ENCODE assay signal across 9 cellular contexts in the genomic region with DNA sequence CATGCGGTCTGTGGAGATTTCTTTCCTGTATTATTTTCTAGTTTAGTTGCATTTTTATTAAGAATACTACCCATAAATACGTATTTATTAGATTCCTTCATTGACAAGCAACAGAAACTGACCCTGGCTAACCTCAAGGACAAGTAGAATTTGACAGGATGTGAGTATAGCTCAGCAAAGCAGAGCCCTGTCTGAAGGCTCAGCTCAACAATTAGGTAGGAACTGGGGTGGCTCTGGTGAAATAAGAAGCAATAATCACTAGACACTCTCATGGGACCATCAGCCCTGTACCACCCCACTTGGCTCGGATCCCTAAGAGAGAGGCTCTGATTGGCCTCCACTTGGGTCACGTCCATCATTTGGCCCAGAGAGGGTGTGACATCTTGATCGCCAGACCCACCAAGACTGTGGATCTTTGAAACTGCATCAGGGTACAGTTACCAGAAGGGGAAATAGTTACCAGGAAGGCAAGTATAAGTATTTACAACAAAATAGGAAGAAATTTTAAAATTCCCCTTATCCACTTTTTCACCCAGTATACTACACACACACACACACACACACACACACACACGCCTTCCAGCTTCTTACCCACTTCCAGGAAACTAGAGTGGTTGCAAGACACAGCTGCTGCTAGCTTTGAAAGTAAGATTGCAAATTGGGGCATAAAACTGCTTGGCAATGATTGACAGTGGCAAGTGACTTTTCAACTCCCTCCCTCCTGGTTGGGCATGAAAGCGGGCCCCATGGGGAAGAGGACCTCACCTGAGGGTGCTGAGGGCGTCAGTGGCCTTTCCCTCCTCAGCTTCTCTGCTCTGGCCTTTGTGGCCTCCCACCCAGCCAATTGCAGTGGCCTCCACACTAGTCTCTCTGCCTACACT. TPM values are rescaled to one million over a fixed set of nuclear protein-coding genes. Genes with fewer than 3 reads are reported as not detected.
DNase-seq lines count a peak whose midpoint lies in the region; TF ChIP-seq lines count a peak whose summit lies in the region.
"Had no signal": no experiment of that assay in that cellular context is flagged by ENCODE, and none has a peak within 500 bp of the region (broad histone marks: within the 10 kb centered on the region; RNA-seq: fewer than 3 reads in every experiment).

No MANE protein-coding gene starts in this region.

- H3K27ac ChIP-seq in esophagus muscularis mucosa (replicated peaks in 1 of 4) = peak overlapping the region; percentile 50 to 72 (median 60)
- peak overlapping the region in 7 of 8 donors; percentile 49 to 81 (median 73) for H3K27ac ChIP-seq in spleen

- H3K4me1 Mint-ChIP-seq in HFFc6 (ENCODE audit: low read depth) = peaks cover 38% of the 10 kb centered on the region
- H3K4me1 Mint-ChIP-seq in T-helper 2 cell treated with Interferon-gamma antibody and Interleukin-4, amounts not matched to agents 5 μg/mL and 100 μg/mL, for 36 hours (ENCODE audit: low read depth) = peaks cover 39% of the 10 kb centered on the region

- TF ChIP-seq POLR2A in esophagus muscularis mucosa (IDR thresholded peaks at IDR 0.05; ENCODE audit: low read depth) (no peak), spleen (IDR thresholded peaks at IDR 0.05) (no peak)

- 86% methylated on average over 8 of the region's 8 CpGs for WGBS in esophagus muscularis mucosa
- WGBS in spleen, 5 donors = 74 to 83% (median 76%) methylated on average over 8 of the region's 8 CpGs

- no peak overlapping the region for H3K4me3 Mint-ChIP-seq in HFFc6
- peak overlapping the region; percentile 78 for H3K4me3 Mint-ChIP-seq in T-helper 2 cell treated with Interferon-gamma antibody and Interleukin-4, amounts not matched to agents 5 μg/mL and 100 μg/mL, for 36 hours

- H3K36me3 ChIP-seq in esophagus muscularis mucosa (peaks cover 16 to 66% (median 48%) of the 10 kb centered on the region in 4 donors), spleen (peaks cover 0 to 53% (median 6%) of the 10 kb centered on the region in 6 donors)

- H3K4me3 ChIP-seq in esophagus muscularis mucosa = no peak overlapping the region
- no peak overlapping the region for H3K4me3 ChIP-seq in spleen

- H3K4me1 ChIP-seq in esophagus muscularis mucosa = peaks cover 4 to 35% (median 29%) of the 10 kb centered on the region in 4 donors
- H3K4me1 ChIP-seq in spleen = peaks cover 0 to 61% (median 38%) of the 10 kb centered on the region in 6 donors

- H3K27me3 ChIP-seq in esophagus muscularis mucosa (no peaks in the 10 kb centered on the region), spleen (replicated peaks in 1 of 7) (no peaks in the 10 kb centered on the region)

- H3K9me3 Mint-ChIP-seq in HFFc6 = no peaks in the 10 kb centered on the region
- H3K9me3 Mint-ChIP-seq in T-helper 2 cell treated with Interferon-gamma antibody and Interleukin-4, amounts not matched to agents 5 μg/mL and 100 μg/mL, for 36 hours = no peaks in the 10 kb centered on the region

- DNase-seq in HFFc6 (no peak), esophagus muscularis mucosa (ENCODE audit: extremely low spot score) (no peak), spleen (no peak), middle frontal gyrus (ENCODE audit: extremely low spot score, low spot score) (no peak), ecto neural progenitor cell (ENCODE audit: low spot score) (no peak), NCI-H2171 treated with DMSO at 0.1 percent for 48 hours (lab: John Stamatoyannopoulos, UW) (no peak)
- DNase-seq in T-helper 2 cell treated with Interferon-gamma antibody and Interleukin-4, amounts not matched to agents 5 μg/mL and 100 μg/mL, for 36 hours (ENCODE audit: low spot score) = no peak
- DNase-seq: DMS53, NCI-H1092 had no signal

- H3K9me3 ChIP-seq in esophagus muscularis mucosa = no peaks in the 10 kb centered on the region
- H3K9me3 ChIP-seq in spleen = no peaks in the 10 kb centered on the region

- peak overlapping the region; percentile 69; the same call in 1 of the 2 replicates for H3K27ac Mint-ChIP-seq in HFFc6
- H3K27ac Mint-ChIP-seq in T-helper 2 cell treated with Interferon-gamma antibody and Interleukin-4, amounts not matched to agents 5 μg/mL and 100 μg/mL, for 36 hours = peak overlapping the region; percentile 79

- TF ChIP-seq EP300 in esophagus muscularis mucosa (IDR thresholded peaks at IDR 0.05) = no peak

- peaks cover 4% of the 10 kb centered on the region for H3K27me3 Mint-ChIP-seq in HFFc6 (ENCODE audit: insufficient read depth)
- H3K27me3 Mint-ChIP-seq in T-helper 2 cell treated with Interferon-gamma antibody and Interleukin-4, amounts not matched to agents 5 μg/mL and 100 μg/mL, for 36 hours (ENCODE audit: low read depth) = no peaks in the 10 kb centered on the region

- intact Hi-C loops in esophagus muscularis mucosa (cut with DNase I) (no loop called here), spleen (cut with DNase I; ENCODE audit: low total_unique reads) (loop anchor here (10.0 kb wide), 1 partner anchor 153 kb away; no protein-coding TSS in a partner anchor)

- H3K36me3 Mint-ChIP-seq in HFFc6 (ENCODE audit: low read depth) = peaks cover 59% of the 10 kb centered on the region
- H3K36me3 Mint-ChIP-seq in T-helper 2 cell treated with Interferon-gamma antibody and Interleukin-4, amounts not matched to agents 5 μg/mL and 100 μg/mL, for 36 hours (ENCODE audit: low read depth) = peaks cover 34% of the 10 kb centered on the region

- TF ChIP-seq CTCF in HFFc6 (IDR thresholded peaks at IDR 0.05) (no peak), esophagus muscularis mucosa (IDR thresholded peaks at IDR 0.05) (no peak), spleen (IDR thresholded peaks at IDR 0.05 in 8 of 11, conservative IDR thresholded peaks at IDR 0.05 in 3 of 11) (no peak)

RNA-seq across cellular contexts. Expression of gene KCTD18, which starts 41.8 kb away (rescaled TPM):
- 10 to 100 TPM; 11.2 to 14.6 (median 13.3) TPM for total RNA-seq in HFFc6 (2021; fragmentation: NEBNext Ultra II Directional; extraction: Animal tissue kit (Norgen Biotek cat#: 25700))
- total RNA-seq in esophagus muscularis mucosa (10 to 100 TPM; 23.2 to 31.0 (median 26.4) TPM), spleen (10 to 100 TPM; 11.1 to 21.5 (median 17.0) TPM)
- polyA plus RNA-seq in spleen = 10 to 100 TPM; 11.6 to 12.0 (median 11.6) TPM

RNA-seq across cellular contexts. Expression of gene SGO2, which starts 58.0 kb away (rescaled TPM):
- 10 to 100 TPM; 10.6 to 22.3 (median 20.5) TPM for total RNA-seq in HFFc6 (2021; fragmentation: NEBNext Ultra II Directional; extraction: Animal tissue kit (Norgen Biotek cat#: 25700))
- total RNA-seq in esophagus muscularis mucosa = 1 to 10 TPM in 3 of 4 donors, under 1 TPM in 1; 0.71 to 2.5 (median 1.9) TPM
- 1 to 10 TPM; 3.5 to 9.9 (median 5.0) TPM for total RNA-seq in spleen
- polyA plus RNA-seq in spleen = 1 to 10 TPM in 2 of 3 donors, under 1 TPM in 1; 0.85 to 2.2 (median 1.6) TPM
